Comparison of ENCODE assay signal across 28 cellular contexts in genomic region chr2:239687441-239687840, GRCh38.
"Had no signal": no experiment of that assay in that cellular context is flagged by ENCODE, and none has a peak within 500 bp of the region (broad histone marks: within the 10 kb centered on the region; RNA-seq: fewer than 3 reads in every experiment).

No MANE protein-coding gene starts in this region.

- H3K36me3 Mint-ChIP-seq: activated naive CD8-positive, alpha-beta T cell treated with anti-CD3 and anti-CD28 coated beads, Interleukin-2, amount 10 ng/mL, durations not matched to agents 7 days and 5 days; brain; stimulated activated naive B cell treated with anti-CD40 and anti-IgM and Interleukin-4, amounts not matched to agents 10 μg/mL and 1 μg/mL and 100 μg/mL, for 72 hours had no signal

- H3K9me3 ChIP-seq: left lung, lower lobe of right lung, right lobe of liver, SK-N-SH, testis, transverse colon had no signal

- H3K4me1 ChIP-seq: left lung, lower lobe of right lung, right lobe of liver, transverse colon had no signal

- H3K4me3 Mint-ChIP-seq: activated CD4-positive, alpha-beta T cell treated with anti-CD3 and anti-CD28 coated beads, Interleukin-2, amount 10 ng/mL, durations not matched to agents 24 days and 14 days; activated CD8-positive, alpha-beta T cell treated with anti-CD3 and anti-CD28 coated beads for 36 hours; activated naive CD4-positive, alpha-beta T cell treated with anti-CD3 and anti-CD28 coated beads for 36 hours; activated naive CD8-positive, alpha-beta T cell treated with anti-CD3 and anti-CD28 coated beads, Interleukin-2, amount 10 ng/mL, durations not matched to agents 7 days and 5 days; activated T-helper 1 cell treated with anti-CD3 and anti-CD28 coated beads, Interleukin-12 subunit alpha, Interleukin-12 subunit beta, Interleukin-2, Interleukin-4 antibody, amounts not matched to agents 30 ng/mL and 10 ng/mL and 1 ng/mL, durations not matched to agents 14 hours and 24 hours and 36 hours; brain; dendritic cell treated with granulocyte-macrophage colony-stimulating factor and Interleukin-4, amounts not matched to agents 40 ng/mL and 50 ng/mL, for 4 days; naive thymus-derived CD8-positive, alpha-beta T cell; stimulated activated naive B cell treated with anti-CD40 and anti-IgM and Interleukin-4, amounts not matched to agents 10 μg/mL and 1 μg/mL and 100 μg/mL, for 72 hours; T-helper 17 cell had no signal

- H3K27ac ChIP-seq: ascending aorta, left lung, lower lobe of right lung, right lobe of liver, skin epidermis, testis, transverse colon, WERI-Rb-1 had no signal

- H3K9me3 Mint-ChIP-seq: activated CD4-positive, alpha-beta T cell treated with anti-CD3 and anti-CD28 coated beads, Interleukin-2, amount 10 ng/mL, durations not matched to agents 24 days and 14 days; activated CD8-positive, alpha-beta T cell treated with anti-CD3 and anti-CD28 coated beads for 36 hours; activated naive CD8-positive, alpha-beta T cell treated with anti-CD3 and anti-CD28 coated beads, Interleukin-2, amount 10 ng/mL, durations not matched to agents 7 days and 5 days; activated T-helper 1 cell treated with anti-CD3 and anti-CD28 coated beads, Interleukin-12 subunit alpha, Interleukin-12 subunit beta, Interleukin-2, Interleukin-4 antibody, amounts not matched to agents 30 ng/mL and 10 ng/mL and 1 ng/mL, durations not matched to agents 14 hours and 24 hours and 36 hours; dendritic cell treated with granulocyte-macrophage colony-stimulating factor and Interleukin-4, amounts not matched to agents 40 ng/mL and 50 ng/mL, for 4 days had no signal

- H3K27me3 ChIP-seq: ascending aorta, right lobe of liver, testis had no signal

- DNase-seq: activated CD4-positive, alpha-beta T cell treated with anti-CD3 and anti-CD28 coated beads, Interleukin-2, amount 10 ng/mL, durations not matched to agents 24 days and 14 days; activated effector memory CD4-positive, alpha-beta T cell treated with anti-CD3 and anti-CD28 coated beads, Interleukin-2, amount 50 U/mL, for 16 hours; activated naive CD4-positive, alpha-beta T cell treated with anti-CD3 and anti-CD28 coated beads for 36 hours; activated naive CD8-positive, alpha-beta T cell treated with anti-CD3 and anti-CD28 coated beads, Interleukin-2, amount 10 ng/mL, durations not matched to agents 7 days and 5 days; activated T-cell treated with anti-CD3 and anti-CD28 coated beads, Interleukin-2, amount 50 U/mL, for 1 hour; caudate nucleus; effector CD4-positive, alpha-beta T cell; hypothalamus; left lung; mesenchymal stem cell; naive thymus-derived CD8-positive, alpha-beta T cell; SK-N-SH; stimulated activated CD4-positive, alpha-beta T cell treated with anti-CD3 and anti-CD28 coated beads, Interleukin-4, amount 100 ng/mL, for 4 hours; stimulated activated naive B cell treated with anti-CD40 and anti-IgM and Interleukin-4, amounts not matched to agents 10 μg/mL and 1 μg/mL and 100 μg/mL, for 72 hours; T-helper 17 cell; T1000; transverse colon; WERI-Rb-1 had no signal

- H3K4me3 ChIP-seq: ascending aorta, left lung, lower lobe of right lung, right lobe of liver, skin epidermis, testis, transverse colon had no signal

- H3K27ac Mint-ChIP-seq: activated CD4-positive, alpha-beta T cell treated with anti-CD3 and anti-CD28 coated beads, Interleukin-2, amount 10 ng/mL, durations not matched to agents 24 days and 14 days; activated CD8-positive, alpha-beta T cell treated with anti-CD3 and anti-CD28 coated beads for 36 hours; activated naive CD4-positive, alpha-beta T cell treated with anti-CD3 and anti-CD28 coated beads for 36 hours; activated naive CD8-positive, alpha-beta T cell treated with anti-CD3 and anti-CD28 coated beads, Interleukin-2, amount 10 ng/mL, durations not matched to agents 7 days and 5 days; activated T-helper 1 cell treated with anti-CD3 and anti-CD28 coated beads, Interleukin-12 subunit alpha, Interleukin-12 subunit beta, Interleukin-2, Interleukin-4 antibody, amounts not matched to agents 30 ng/mL and 10 ng/mL and 1 ng/mL, durations not matched to agents 14 hours and 24 hours and 36 hours; dendritic cell treated with granulocyte-macrophage colony-stimulating factor and Interleukin-4, amounts not matched to agents 40 ng/mL and 50 ng/mL, for 4 days; naive thymus-derived CD8-positive, alpha-beta T cell; stimulated activated naive B cell treated with anti-CD40 and anti-IgM and Interleukin-4, amounts not matched to agents 10 μg/mL and 1 μg/mL and 100 μg/mL, for 72 hours; T-helper 17 cell had no signal

- H3K36me3 ChIP-seq: ascending aorta, left lung, lower lobe of right lung, right lobe of liver, transverse colon, WERI-Rb-1 had no signal

- ATAC-seq: activated CD4-positive, CD25-positive, alpha-beta regulatory T cell treated with anti-CD3 and anti-CD28 coated beads, Interleukin-2, amount 50 U/mL, for 24 hours; naive thymus-derived CD8-positive, alpha-beta T cell; right lobe of liver; T-helper 17 cell had no signal

- H3K4me1 Mint-ChIP-seq: activated CD4-positive, alpha-beta T cell treated with anti-CD3 and anti-CD28 coated beads, Interleukin-2, amount 10 ng/mL, durations not matched to agents 24 days and 14 days; activated naive CD8-positive, alpha-beta T cell treated with anti-CD3 and anti-CD28 coated beads, Interleukin-2, amount 10 ng/mL, durations not matched to agents 7 days and 5 days; naive thymus-derived CD8-positive, alpha-beta T cell; stimulated activated naive B cell treated with anti-CD40 and anti-IgM and Interleukin-4, amounts not matched to agents 10 μg/mL and 1 μg/mL and 100 μg/mL, for 72 hours; T-helper 17 cell had no signal
